15 cellular contexts compared by ENCODE assay signal in genomic region chr22:37401861-37402506, GRCh38. TPM values are rescaled to one million over a fixed set of nuclear protein-coding genes. Genes with fewer than 3 reads are reported as not detected.
DNase-seq lines count a peak whose midpoint lies in the region; ATAC-seq and TF ChIP-seq lines count a peak whose summit lies in the region.
"Had no signal": no experiment of that assay in that cellular context is flagged by ENCODE, and none has a peak within 500 bp of the region (broad histone marks: within the 10 kb centered on the region; RNA-seq: fewer than 3 reads in every experiment).

No MANE protein-coding gene starts in this region.

- H3K27me3 Mint-ChIP-seq in nephron (ENCODE audit: low read depth) = peaks cover 33% of the 10 kb centered on the region
- no peaks in the 10 kb centered on the region for H3K27me3 Mint-ChIP-seq in activated T-cell treated with anti-CD3 and anti-CD28 coated beads, Interleukin-2, amount 50 U/mL, for 72 hours (ENCODE audit: low read depth)

- peak overlapping the region; percentile 79 to 91 (median 80) for H3K27ac Mint-ChIP-seq in nephron
- no peak overlapping the region for H3K27ac Mint-ChIP-seq in activated T-cell treated with anti-CD3 and anti-CD28 coated beads, Interleukin-2, amount 50 U/mL, for 72 hours
- H3K27ac Mint-ChIP-seq: CD4-positive, alpha-beta T cell had no signal

- H3K9me3 Mint-ChIP-seq in nephron = no peaks in the 10 kb centered on the region
- H3K9me3 Mint-ChIP-seq in activated T-cell treated with anti-CD3 and anti-CD28 coated beads, Interleukin-2, amount 50 U/mL, for 72 hours = no peaks in the 10 kb centered on the region
- H3K9me3 Mint-ChIP-seq: CD4-positive, alpha-beta T cell had no signal

- DNase-seq in G401 (ENCODE audit: low spot score) (peak; percentile 5), WERI-Rb-1 (peak; percentile 63), fibroblast of the aortic adventitia (ENCODE audit: low read depth) (peak; percentile 6), NCI-H1417 (lab: John Stamatoyannopoulos, UW) (no peak), GM13977 (ENCODE audit: low spot score) (no peak), BE2C (no peak)
- no peak for DNase-seq in activated T-cell treated with anti-CD3 and anti-CD28 coated beads, Interleukin-2, amount 50 U/mL, for 72 hours
- DNase-seq: Calu3; CD4-positive, alpha-beta T cell; NCI-H1048; NCI-H2227 treated with DMSO at 0.1 percent for 48 hours; NCI-H524 treated with DMSO at 0.1 percent for 48 hours; PC-3 had no signal

- H3K27ac ChIP-seq in WERI-Rb-1 = no peak overlapping the region
- H3K27ac ChIP-seq: GM23248 had no signal

- no peaks in the 10 kb centered on the region for H3K9me3 ChIP-seq in WERI-Rb-1 (ENCODE audit: severe bottlenecking)
- no peaks in the 10 kb centered on the region for H3K9me3 ChIP-seq in BE2C

- no peak overlapping the region for H3K4me3 ChIP-seq in WERI-Rb-1 (ENCODE audit: low read depth, low read length)
- H3K4me3 ChIP-seq in fibroblast of the aortic adventitia (ENCODE audit: low read depth, low read length) = no peak overlapping the region
- H3K4me3 ChIP-seq in BE2C (ENCODE audit: low read depth, low read length) = no peak overlapping the region
- H3K4me3 ChIP-seq: GM23248 had no signal

- H3K36me3 Mint-ChIP-seq in nephron (ENCODE audit: low read depth) = no peaks in the 10 kb centered on the region
- no peaks in the 10 kb centered on the region for H3K36me3 Mint-ChIP-seq in activated T-cell treated with anti-CD3 and anti-CD28 coated beads, Interleukin-2, amount 50 U/mL, for 72 hours (ENCODE audit: insufficient read depth in 2 of 2)

- H3K4me1 ChIP-seq in BE2C = peaks cover 5% of the 10 kb centered on the region; the same call in 1 of the 2 replicates

- no peaks in the 10 kb centered on the region for H3K36me3 ChIP-seq in WERI-Rb-1
- H3K36me3 ChIP-seq in BE2C = no peaks in the 10 kb centered on the region

- peaks cover 40% of the 10 kb centered on the region for H3K4me1 Mint-ChIP-seq in nephron
- no peaks in the 10 kb centered on the region for H3K4me1 Mint-ChIP-seq in activated T-cell treated with anti-CD3 and anti-CD28 coated beads, Interleukin-2, amount 50 U/mL, for 72 hours (ENCODE audit: low read depth)

- H3K27me3 ChIP-seq in WERI-Rb-1 (ENCODE audit: insufficient read depth, low read depth, severe bottlenecking) = no peaks in the 10 kb centered on the region
- no peaks in the 10 kb centered on the region for H3K27me3 ChIP-seq in BE2C

- peak overlapping the region in 1 of 3 experiments; percentile 28 for H3K4me3 Mint-ChIP-seq in nephron
- H3K4me3 Mint-ChIP-seq in activated T-cell treated with anti-CD3 and anti-CD28 coated beads, Interleukin-2, amount 50 U/mL, for 72 hours = no peak overlapping the region
- H3K4me3 Mint-ChIP-seq: CD4-positive, alpha-beta T cell had no signal

- no peak for ATAC-seq in activated T-cell treated with anti-CD3 and anti-CD28 coated beads, Interleukin-2, amount 50 U/mL, for 72 hours (replicated peaks in 1 of 2)
- ATAC-seq: PC-3 had no signal

- TF ChIP-seq CTCF in WERI-Rb-1 (IDR thresholded peaks at IDR 0.05; ENCODE audit: low read depth, low read length) = no peak
- no peak for TF ChIP-seq CTCF in fibroblast of the aortic adventitia (IDR thresholded peaks at IDR 0.05; ENCODE audit: insufficient read depth, low read length)
- no peak for TF ChIP-seq CTCF in nephron (IDR thresholded peaks at IDR 0.05; ENCODE audit: unreplicated experiment in 3 of 3)
- TF ChIP-seq CTCF in GM13977 (IDR thresholded peaks at IDR 0.05; ENCODE audit: extremely low read depth, insufficient read depth, missing control alignments) = no peak
- TF ChIP-seq CTCF in BE2C (IDR thresholded peaks at IDR 0.05; ENCODE audit: low read depth, low read length) = no peak

- in situ Hi-C loops in G401 (cut with HindIII; ENCODE audit: low sequenced_read_pairs) = no loop called here
- in situ Hi-C loops in GM13977 (cut with MboI; ENCODE audit: low pct_unique_long_range_greater_than_20kb, low sequenced_read_pairs, unreplicated experiment) = no loop called here

RNA-seq across cellular contexts. Expression of gene ELFN2, which starts 25.3 kb away (rescaled TPM):
- total RNA-seq in G401 (2014; rRNA removed; shearing (Covaris generic)) = under 0.01 TPM in 1 of 2 replicates, not detected in the other
- 0.18 and 0.33 TPM in 2 replicates for total RNA-seq in fibroblast of the aortic adventitia (ENCODE audit: low replicate concordance)
- under 1 TPM; 0.58 to 0.62 TPM for total RNA-seq in activated T-cell treated with anti-CD3 and anti-CD28 coated beads, Interleukin-2, amount 50 U/mL, for 72 hours
- polyA plus RNA-seq in BE2C (2012; ENCODE audit: insufficient read depth, insufficient read length, low read depth) = 0.31 TPM

Comparison
In these comparisons a context has a peak if more than half of its experiments do, and no peak if none do; other contexts are left out.
1. DNase-seq: peak in G401 (single experiment), WERI-Rb-1 (single experiment) and fibroblast of the aortic adventitia (single experiment); none in NCI-H1417 (0 of 3), GM13977 (single experiment), activated T-cell treated with anti-CD3 and anti-CD28 coated beads, Interleukin-2, amount 50 U/mL, for 72 hours (0 of 2) and BE2C (single experiment).